ENCODE assay signal across 28 cellular contexts in the genomic region with DNA sequence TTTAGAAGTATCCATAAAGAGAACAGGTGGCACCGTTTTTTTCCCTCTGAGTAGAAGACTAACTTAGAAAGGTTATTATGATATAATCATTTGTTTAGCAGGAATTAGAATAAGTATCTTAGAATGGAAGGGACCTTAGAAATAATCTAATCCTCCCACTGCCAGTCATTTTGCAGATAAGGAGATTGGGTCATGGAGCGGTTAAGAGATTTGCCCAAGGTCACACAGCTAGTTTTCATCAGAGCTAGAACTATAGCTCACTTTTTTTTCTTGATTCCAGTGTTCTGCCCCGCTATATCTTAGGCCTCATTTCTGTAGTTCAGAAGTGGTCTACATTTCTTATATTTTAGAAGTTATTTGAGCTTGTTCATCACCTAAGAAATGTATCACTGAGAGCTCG.
"Had no signal": no experiment of that assay in that cellular context is flagged by ENCODE, and none has a peak within 500 bp of the region (broad histone marks: within the 10 kb centered on the region; RNA-seq: fewer than 3 reads in every experiment).

No MANE protein-coding gene starts in this region.

- DNase-seq: activated CD4-positive, alpha-beta memory T cell treated with anti-CD3 and anti-CD28 coated beads, Interleukin-2, amount 10 ng/mL, durations not matched to agents 7 days and 5 days; activated CD4-positive, alpha-beta T cell treated with anti-CD3 and anti-CD28 coated beads for 1 hour; activated CD4-positive, alpha-beta T cell treated with anti-CD3 and anti-CD28 coated beads for 36 hours; activated CD4-positive, alpha-beta T cell treated with anti-CD3 and anti-CD28 coated beads for 48 hours; activated CD4-positive, alpha-beta T cell treated with anti-CD3 and anti-CD28 coated beads, Interleukin-2, amount 10 ng/mL, durations not matched to agents 7 days and 5 days; activated CD4-positive, alpha-beta T cell treated with anti-CD3 and anti-CD28 coated beads, Interleukin-2, amount 50 U/mL, for 48 hours; activated CD4-positive, CD25-positive, alpha-beta regulatory T cell; activated CD8-positive, alpha-beta memory T cell treated with anti-CD3 and anti-CD28 coated beads for 24 hours; activated CD8-positive, alpha-beta memory T cell treated with anti-CD3 and anti-CD28 coated beads, Interleukin-2, amount 10 ng/mL, durations not matched to agents 7 days and 5 days; activated CD8-positive, alpha-beta memory T cell treated with anti-CD3 and anti-CD28 coated beads, Interleukin-2, amount 50 U/mL, for 48 hours; activated CD8-positive, alpha-beta T cell treated with anti-CD3 and anti-CD28 coated beads, Interleukin-2, amount 10 ng/mL, durations not matched to agents 7 days and 5 days; activated effector memory CD4-positive, alpha-beta T cell treated with anti-CD3 and anti-CD28 coated beads, Interleukin-2, amount 50 U/mL, for 16 hours; activated gamma-delta T cell treated with Interleukin-2 at 50 U/mL for 16 hours; activated naive CD4-positive, alpha-beta T cell; activated naive CD4-positive, alpha-beta T cell treated with anti-CD3 and anti-CD28 coated beads for 36 hours; activated naive CD4-positive, alpha-beta T cell treated with anti-CD3 and anti-CD28 coated beads, Interleukin-2, amount 50 U/mL, for 16 hours; activated naive CD8-positive, alpha-beta T cell treated with anti-CD3 and anti-CD28 coated beads for 36 hours; activated T-cell treated with anti-CD3 and anti-CD28 coated beads, Interleukin-2, amount 50 U/mL, for 4 hours; activated T-cell treated with anti-CD3 and anti-CD28 coated beads, Interleukin-2, amount 50 U/mL, for 72 hours; amygdala; anterior cingulate cortex; caudate nucleus; cerebellar nuclear complex; T-helper 1 cell; T-helper 2 cell; T-helper 9 cell had no signal

- FAIRE-seq: bronchial epithelial cell, TTC549 had no signal
